21 cellular contexts compared by ENCODE assay signal in the genomic region with DNA sequence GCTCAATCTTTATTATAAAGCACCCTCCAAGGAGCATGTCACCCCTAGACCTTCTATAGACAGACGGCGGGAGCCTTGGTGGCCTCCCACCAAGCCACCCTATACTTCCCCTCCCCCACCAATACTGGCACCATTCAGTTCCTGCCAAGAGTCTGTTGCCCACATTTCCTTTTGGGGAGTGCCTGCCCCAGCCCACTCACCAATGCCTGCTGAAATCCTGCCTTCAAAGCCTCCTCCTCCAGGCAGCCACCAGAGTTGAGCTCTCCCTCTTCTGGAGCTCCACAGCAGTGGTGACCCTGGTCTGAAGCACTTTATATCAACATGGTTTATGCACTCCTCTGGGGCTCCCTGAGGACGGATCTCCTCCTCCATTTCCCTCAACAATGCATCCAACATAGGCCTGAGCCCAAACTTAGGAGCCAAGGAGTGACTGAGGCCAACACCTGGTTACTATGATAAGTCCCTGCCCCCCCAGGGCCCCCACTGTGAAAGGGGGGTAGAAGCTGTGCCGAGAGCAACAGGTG. TPM values are rescaled to one million over a fixed set of nuclear protein-coding genes. Genes with fewer than 3 reads are reported as not detected.
DNase-seq lines count a peak whose midpoint lies in the region; ATAC-seq and TF ChIP-seq lines count a peak whose summit lies in the region.
"Had no signal": no experiment of that assay in that cellular context is flagged by ENCODE, and none has a peak within 500 bp of the region (broad histone marks: within the 10 kb centered on the region; RNA-seq: fewer than 3 reads in every experiment).

No MANE protein-coding gene starts in this region.

- H3K4me3 Mint-ChIP-seq in neural crest cell, result peak overlapping the region; percentile 57
- H3K4me3 Mint-ChIP-seq: T-helper 2 cell treated with Interferon-gamma antibody and Interleukin-4, amounts not matched to agents 5 μg/mL and 100 μg/mL, for 36 hours had no signal

- TF ChIP-seq POLR2A in transverse colon (IDR thresholded peaks at IDR 0.05), result no peak

- H3K27me3 ChIP-seq in H7 (ENCODE audit: control insufficient read depth, insufficient read depth, low read length) (peaks cover 5% of the 10 kb centered on the region), ectodermal cell (ENCODE audit: control insufficient read depth, insufficient read depth, low read length, poor library complexity, severe bottlenecking) (no peaks in the 10 kb centered on the region), transverse colon (peaks cover 14% of the 10 kb centered on the region)
- H3K27me3 ChIP-seq: thyroid gland had no signal

- no peaks in the 10 kb centered on the region for H3K36me3 Mint-ChIP-seq in neural crest cell (ENCODE audit: low read depth)
- H3K36me3 Mint-ChIP-seq: CD4-positive, alpha-beta memory T cell; IgD-negative memory B cell had no signal

- in situ Hi-C loops in transverse colon (cut with MboI; ENCODE audit: low pct_ligation_motif_present in 1 of 4, low pct_unique_long_range_greater_than_20kb in 1 of 4, low sequenced_read_pairs in 3 of 4), result no loop called here

- H3K9me3 Mint-ChIP-seq in neural crest cell, result no peaks in the 10 kb centered on the region
- H3K9me3 Mint-ChIP-seq: IgD-negative memory B cell; T-helper 2 cell treated with Interferon-gamma antibody and Interleukin-4, amounts not matched to agents 5 μg/mL and 100 μg/mL, for 36 hours had no signal

- H3K4me3 ChIP-seq in H7 (ENCODE audit: insufficient read depth, low read depth, low read length), result peak overlapping the region; percentile 27; the same call in 1 of the 2 replicates
- H3K4me3 ChIP-seq in ectodermal cell (ENCODE audit: insufficient read depth, low read depth, low read length), result peak overlapping the region; percentile 15
- no peak overlapping the region for H3K4me3 ChIP-seq in transverse colon
- H3K4me3 ChIP-seq: heart left ventricle, SJSA1, thyroid gland had no signal

- no peak for ATAC-seq in HG03039 (IDR thresholded peaks at IDR 0.05; ENCODE audit: unreplicated experiment)
- ATAC-seq: stimulated activated naive CD8-positive, alpha-beta T cell treated with anti-CD3 and anti-CD28 coated beads, Interleukin-15, Interleukin-2, amounts not matched to agents 100 U/mL and 50 U/mL, for 24 hours had no signal

- no peak overlapping the region for H3K27ac Mint-ChIP-seq in neural crest cell (ENCODE audit: unreplicated experiment)
- H3K27ac Mint-ChIP-seq: CD4-positive, alpha-beta memory T cell; IgD-negative memory B cell; T-helper 2 cell treated with Interferon-gamma antibody and Interleukin-4, amounts not matched to agents 5 μg/mL and 100 μg/mL, for 36 hours had no signal

- peak overlapping the region; percentile 13 for H3K27ac ChIP-seq in KOPT-K1 (ENCODE audit: low read depth, low read length, poor library complexity, severe bottlenecking)
- H3K27ac ChIP-seq in ectodermal cell (ENCODE audit: insufficient read depth, low read depth, low read length, poor library complexity, severe bottlenecking), result no peak overlapping the region
- no peak overlapping the region for H3K27ac ChIP-seq in transverse colon
- H3K27ac ChIP-seq: coronary artery, heart left ventricle, SJSA1, thyroid gland had no signal

- peaks cover 43% of the 10 kb centered on the region for H3K4me1 Mint-ChIP-seq in neural crest cell

- TF ChIP-seq CTCF in neural crest cell (conservative IDR thresholded peaks at IDR 0.05), result no peak
- no peak for TF ChIP-seq CTCF in transverse colon (IDR thresholded peaks at IDR 0.05)

- intact Hi-C loops in transverse colon (cut with DNase I; ENCODE audit: low total_unique reads), result no loop called here

- H3K9me3 ChIP-seq in KOPT-K1 (ENCODE audit: insufficient read depth, low read length, poor library complexity, severe bottlenecking), result no peaks in the 10 kb centered on the region
- H3K9me3 ChIP-seq in ectodermal cell (ENCODE audit: control insufficient read depth, low read length), result no peaks in the 10 kb centered on the region
- no peaks in the 10 kb centered on the region for H3K9me3 ChIP-seq in transverse colon
- H3K9me3 ChIP-seq: heart left ventricle, SJSA1, thyroid gland had no signal

- DNase-seq in H7 (no peak), neural crest cell (ENCODE audit: low read depth, low spot score) (no peak), transverse colon (no peak), nucleus accumbens (lab: John Stamatoyannopoulos, UW) (no peak)
- DNase-seq: CD4-positive, alpha-beta memory T cell; GDM1; heart left ventricle; NK-92 treated with Interleukin-12 subunit alpha and Interleukin-12 subunit beta, amount 100 ng/mL, for 24 hours; stimulated activated CD4-positive, alpha-beta T cell treated with anti-CD3 and anti-CD28 coated beads, Interleukin-4, amount 100 ng/mL, for 4 hours had no signal

- 61 to 62% methylated on average over 4 of the region's 4 CpGs for WGBS in ectodermal cell, 2 experiments
- WGBS in transverse colon (ENCODE audit: low coverage in 1 of 2), 2 donors, result 61% methylated on average over 4 of the region's 4 CpGs; no CpG with 5 or more reads in 1 of the 2 donors

- H3K4me1 ChIP-seq in ectodermal cell (ENCODE audit: control insufficient read depth, insufficient read depth, low read length) (peaks cover 43% of the 10 kb centered on the region), transverse colon (peaks cover 0 to 17% (median 11%) of the 10 kb centered on the region in 4 donors)

- TF ChIP-seq EP300 in transverse colon (IDR thresholded peaks at IDR 0.05; ENCODE audit: low read depth), result no peak

- H3K36me3 ChIP-seq in H7 (replicated peaks; ENCODE audit: control insufficient read depth, insufficient read depth, low read length) (no peaks in the 10 kb centered on the region), KOPT-K1 (ENCODE audit: insufficient read depth, low read length) (no peaks in the 10 kb centered on the region), ectodermal cell (ENCODE audit: control insufficient read depth, insufficient read depth, low read length) (no peaks in the 10 kb centered on the region), transverse colon (no peaks in the 10 kb centered on the region)
- H3K36me3 ChIP-seq: heart left ventricle, SJSA1, thyroid gland had no signal

- no peaks in the 10 kb centered on the region for H3K27me3 Mint-ChIP-seq in neural crest cell (ENCODE audit: low read depth)

RNA-seq across cellular contexts. Expression of a gene that starts 8.8 kb away (rescaled TPM):
- 4.8 and 5.0 TPM in 2 replicates for total RNA-seq in H7 (2014; rRNA removed; shearing (Covaris generic))
- 5.0 TPM for polyA plus RNA-seq in ectodermal cell (2013, experiment 1 of 4)
- polyA plus RNA-seq in ectodermal cell (2013, experiment 2 of 4), result 5.2 TPM
- polyA plus RNA-seq in ectodermal cell (2013, experiment 3 of 4), result 4.4 TPM
- 3.5 TPM for polyA plus RNA-seq in ectodermal cell (2013, experiment 4 of 4)
- total RNA-seq in neural crest cell (15.1 and 15.6 TPM in 2 replicates), transverse colon (under 1 TPM in 1 of 4 donors, not detected in 3; 0.16 TPM)
- total RNA-seq: CD4-positive, alpha-beta memory T cell; heart left ventricle; liver; occipital lobe; right cardiac atrium; SJSA1 had no signal
- polyA plus RNA-seq: CD4-positive, alpha-beta memory T cell; IgD-negative memory B cell; liver had no signal

RNA-seq across cellular contexts. Expression of a gene that starts 42.3 kb away (rescaled TPM):
- total RNA-seq in H7 (2014; rRNA removed; shearing (Covaris generic)), result 10.3 and 10.8 TPM in 2 replicates
- polyA plus RNA-seq in ectodermal cell (2013, experiment 1 of 4), result 40.6 TPM
- polyA plus RNA-seq in ectodermal cell (2013, experiment 2 of 4), result 36.9 TPM
- polyA plus RNA-seq in ectodermal cell (2013, experiment 3 of 4), result 23.2 TPM
- polyA plus RNA-seq in ectodermal cell (2013, experiment 4 of 4), result 26.1 TPM
- total RNA-seq in neural crest cell (138 and 146 TPM in 2 replicates), transverse colon (not detected)
- total RNA-seq: CD4-positive, alpha-beta memory T cell; thyroid gland had no signal
- polyA plus RNA-seq: CD4-positive, alpha-beta memory T cell; IgD-negative memory B cell; liver had no signal

Comparison
In these comparisons a context has a peak if more than half of its experiments do, and no peak if none do; other contexts are left out.
1. H3K4me3 ChIP-seq: peak in H7 (single experiment) and ectodermal cell (single experiment); none in transverse colon (0 of 4).
2. RNA of a gene that starts 42.3 kb away (total RNA-seq): 138 to 146 TPM in neural crest cell; 10.3 to 10.8 TPM in H7 and not detected in transverse colon; every median in the first group is over 10 times any median in the second.